Comparison of ENCODE assay signal across 27 cellular contexts in the genomic region with DNA sequence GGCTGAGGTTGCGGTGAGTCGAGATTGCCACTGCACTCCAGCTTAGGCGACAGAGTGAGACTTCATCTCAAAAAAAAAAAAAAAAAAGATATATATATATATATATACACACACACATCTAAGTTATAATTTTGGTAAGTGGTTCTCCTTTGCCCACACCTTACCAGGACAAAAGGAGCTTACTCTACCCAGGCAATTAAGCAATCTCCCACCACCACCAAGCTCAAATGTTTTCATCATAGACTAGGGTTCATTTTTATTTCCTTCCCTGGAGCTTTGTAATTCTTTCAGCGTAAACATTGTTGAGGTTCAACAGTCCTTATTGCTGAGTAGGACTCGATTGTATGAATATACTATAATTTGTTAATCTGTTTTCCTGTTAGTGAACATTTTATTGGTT.
"Had no signal": no experiment of that assay in that cellular context is flagged by ENCODE, and none has a peak within 500 bp of the region (broad histone marks: within the 10 kb centered on the region; RNA-seq: fewer than 3 reads in every experiment).

No MANE protein-coding gene starts in this region.

- DNase-seq: activated B cell treated with CpG ODN at 0.5 μM for 24 hours; activated CD4-positive, alpha-beta T cell treated with anti-CD3 and anti-CD28 coated beads for 36 hours; activated CD8-positive, alpha-beta memory T cell treated with anti-CD3 and anti-CD28 coated beads for 24 hours; activated CD8-positive, alpha-beta memory T cell treated with anti-CD3 and anti-CD28 coated beads, Interleukin-2, amount 50 U/mL, for 4 hours; activated effector memory CD4-positive, alpha-beta T cell treated with Interleukin-2 at 50 U/mL for 16 hours; activated naive CD4-positive, alpha-beta T cell treated with Interleukin-2 at 50 U/mL for 16 hours; activated naive CD8-positive, alpha-beta T cell treated with anti-CD3 and anti-CD28 coated beads, Interleukin-2, amount 10 ng/mL, durations not matched to agents 7 days and 5 days; dorsolateral prefrontal cortex; effector memory CD4-positive, alpha-beta T cell; gastrocnemius medialis; glutamatergic neuron; left cardiac atrium; left ventricle myocardium superior; sigmoid colon; small intestine; stimulated activated CD4-positive, alpha-beta T cell treated with anti-CD3 and anti-CD28 coated beads, Interleukin-4, amount 100 ng/mL, for 24 hours; stimulated activated naive CD8-positive, alpha-beta T cell treated with anti-CD3 and anti-CD28 coated beads, Interleukin-15, amount 100 ng/mL, for 72 hours; substantia nigra; T-helper 1 cell; thyroid gland; upper lobe of left lung had no signal

- FAIRE-seq: keratinocyte, small intestine had no signal

- H3K4me3 ChIP-seq: ascending aorta, cardiac muscle cell, coronary artery, dorsolateral prefrontal cortex, gastrocnemius medialis, sigmoid colon, thyroid gland, upper lobe of left lung, vagina had no signal

- H3K27me3 ChIP-seq: ascending aorta, cardiac muscle cell, dorsolateral prefrontal cortex, gastrocnemius medialis, sigmoid colon, thyroid gland, upper lobe of left lung, vagina had no signal

- H3K27ac ChIP-seq: ascending aorta, cardiac muscle cell, coronary artery, gastrocnemius medialis, sigmoid colon, thyroid gland, upper lobe of left lung, vagina had no signal

- ATAC-seq: activated CD4-positive, alpha-beta T cell treated with anti-CD3 and anti-CD28 coated beads for 36 hours; gastrocnemius medialis; left cardiac atrium; left ventricle myocardium superior; stimulated activated effector memory CD8-positive, alpha-beta T cell treated with anti-CD3 and anti-CD28 coated beads, Interleukin-12 subunit alpha, Interleukin-12 subunit beta, amount 100 ng/mL, for 72 hours; stimulated activated naive CD8-positive, alpha-beta T cell treated with anti-CD3 and anti-CD28 coated beads, Interleukin-15, amount 100 ng/mL, for 72 hours had no signal

- H3K4me1 ChIP-seq: ascending aorta, gastrocnemius medialis, sigmoid colon, thyroid gland, upper lobe of left lung, vagina had no signal

- H3K9me3 ChIP-seq: gastrocnemius medialis, sigmoid colon, thyroid gland, upper lobe of left lung, vagina had no signal
